ENCODE assay signal across 30 cellular contexts in the genomic region with DNA sequence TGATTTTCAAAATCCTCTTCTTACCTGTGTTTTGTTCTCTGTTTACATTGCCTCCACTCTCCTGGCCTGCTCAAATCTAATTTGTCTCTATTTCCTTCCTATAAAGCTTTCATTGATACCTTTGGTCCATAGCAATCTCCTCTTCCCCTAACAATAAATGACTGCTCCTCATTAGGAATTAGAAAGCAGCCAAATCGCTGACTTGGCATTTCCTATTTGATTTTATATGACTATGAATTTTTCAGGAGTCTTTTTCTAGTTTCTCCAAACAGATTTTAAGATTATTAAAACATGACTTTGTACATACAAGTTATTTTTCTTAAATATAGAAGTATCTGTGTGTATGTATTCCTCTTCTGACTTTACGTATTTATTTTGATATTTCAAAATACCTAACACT.
"Had no signal": no experiment of that assay in that cellular context is flagged by ENCODE, and none has a peak within 500 bp of the region (broad histone marks: within the 10 kb centered on the region; RNA-seq: fewer than 3 reads in every experiment).

No MANE protein-coding gene starts in this region.

- ATAC-seq: activated CD4-positive, alpha-beta T cell treated with anti-CD3 and anti-CD28 coated beads for 36 hours; activated CD8-positive, alpha-beta memory T cell treated with anti-CD3 and anti-CD28 coated beads, Interleukin-2, amount 10 ng/mL, durations not matched to agents 7 days and 5 days; activated CD8-positive, alpha-beta T cell treated with anti-CD3 and anti-CD28 coated beads, Interleukin-2, amount 10 ng/mL, durations not matched to agents 7 days and 5 days; activated naive CD4-positive, alpha-beta T cell treated with anti-CD3 and anti-CD28 coated beads, Interleukin-2, amount 50 U/mL, for 72 hours; esophagus mucosa; foreskin keratinocyte; gastrocnemius medialis had no signal

- H3K4me1 ChIP-seq: ascending aorta, breast epithelium, colonic mucosa, foreskin keratinocyte had no signal

- H3K9me3 Mint-ChIP-seq: activated CD4-positive, alpha-beta T cell treated with anti-CD3 and anti-CD28 coated beads, Interleukin-2, amount 10 ng/mL, durations not matched to agents 24 days and 14 days; activated naive CD8-positive, alpha-beta T cell treated with anti-CD3 and anti-CD28 coated beads, Interleukin-2, amount 10 ng/mL, durations not matched to agents 7 days and 5 days; activated T-helper 1 cell treated with anti-CD3 and anti-CD28 coated beads, Interleukin-12 subunit alpha, Interleukin-12 subunit beta, Interleukin-2, Interleukin-4 antibody, amounts not matched to agents 30 ng/mL and 10 ng/mL and 1 ng/mL, durations not matched to agents 14 hours and 24 hours and 36 hours had no signal

- H3K9me3 ChIP-seq: ascending aorta, breast epithelium, colonic mucosa, gastrocnemius medialis had no signal

- H3K4me3 Mint-ChIP-seq: activated CD4-positive, alpha-beta memory T cell treated with anti-CD3 and anti-CD28 coated beads for 36 hours; activated CD4-positive, alpha-beta T cell treated with anti-CD3 and anti-CD28 coated beads for 36 hours; activated CD4-positive, alpha-beta T cell treated with anti-CD3 and anti-CD28 coated beads, Interleukin-2, amount 10 ng/mL, durations not matched to agents 24 days and 14 days; activated CD8-positive, alpha-beta memory T cell treated with anti-CD3 and anti-CD28 coated beads, Interleukin-2, amount 10 ng/mL, durations not matched to agents 7 days and 5 days; activated CD8-positive, alpha-beta T cell treated with anti-CD3 and anti-CD28 coated beads, Interleukin-2, amount 10 ng/mL, durations not matched to agents 7 days and 5 days; activated naive CD4-positive, alpha-beta T cell treated with anti-CD3 and anti-CD28 coated beads, Interleukin-2, amount 10 ng/mL, durations not matched to agents 7 days and 5 days; activated naive CD8-positive, alpha-beta T cell treated with anti-CD3 and anti-CD28 coated beads, Interleukin-2, amount 10 ng/mL, durations not matched to agents 7 days and 5 days; activated T-helper 1 cell treated with anti-CD3 and anti-CD28 coated beads, Interleukin-12 subunit alpha, Interleukin-12 subunit beta, Interleukin-2, Interleukin-4 antibody, amounts not matched to agents 30 ng/mL and 10 ng/mL and 1 ng/mL, durations not matched to agents 14 hours and 24 hours and 36 hours; brain had no signal

- H3K36me3 Mint-ChIP-seq: activated CD4-positive, alpha-beta memory T cell treated with anti-CD3 and anti-CD28 coated beads for 36 hours; activated CD8-positive, alpha-beta memory T cell treated with anti-CD3 and anti-CD28 coated beads, Interleukin-2, amount 10 ng/mL, durations not matched to agents 7 days and 5 days; activated naive CD4-positive, alpha-beta T cell treated with anti-CD3 and anti-CD28 coated beads, Interleukin-2, amount 10 ng/mL, durations not matched to agents 7 days and 5 days; activated naive CD4-positive, alpha-beta T cell treated with anti-CD3 and anti-CD28 coated beads, Interleukin-2, amount 50 U/mL, for 72 hours; activated naive CD8-positive, alpha-beta T cell treated with anti-CD3 and anti-CD28 coated beads, Interleukin-2, amount 10 ng/mL, durations not matched to agents 7 days and 5 days had no signal

- DNase-seq: activated CD4-positive, alpha-beta memory T cell treated with anti-CD3 and anti-CD28 coated beads for 36 hours; activated CD4-positive, alpha-beta T cell treated with anti-CD3 and anti-CD28 coated beads for 36 hours; activated CD4-positive, alpha-beta T cell treated with anti-CD3 and anti-CD28 coated beads, Interleukin-2, amount 10 ng/mL, durations not matched to agents 24 days and 14 days; activated CD4-positive, CD25-positive, alpha-beta regulatory T cell; activated CD4-positive, CD25-positive, alpha-beta regulatory T cell treated with anti-CD3 and anti-CD28 coated beads, Interleukin-2, amount 50 U/mL, for 72 hours; activated CD8-positive, alpha-beta memory T cell treated with anti-CD3 and anti-CD28 coated beads, Interleukin-2, amount 10 ng/mL, durations not matched to agents 7 days and 5 days; activated CD8-positive, alpha-beta memory T cell treated with anti-CD3 and anti-CD28 coated beads, Interleukin-2, amount 50 U/mL, for 4 hours; activated CD8-positive, alpha-beta T cell treated with anti-CD3 and anti-CD28 coated beads, Interleukin-2, amount 10 ng/mL, durations not matched to agents 7 days and 5 days; activated gamma-delta T cell; activated naive CD4-positive, alpha-beta T cell; activated naive CD4-positive, alpha-beta T cell treated with anti-CD3 and anti-CD28 coated beads, Interleukin-2, amount 10 ng/mL, durations not matched to agents 7 days and 5 days; activated naive CD8-positive, alpha-beta T cell treated with anti-CD3 and anti-CD28 coated beads, Interleukin-2, amount 10 ng/mL, durations not matched to agents 7 days and 5 days; activated T-cell treated with anti-CD3 and anti-CD28 coated beads, Interleukin-2, amount 50 U/mL, for 1 hour; activated T-cell treated with anti-CD3 and anti-CD28 coated beads, Interleukin-2, amount 50 U/mL, for 48 hours; central memory CD4-positive, alpha-beta T cell; cerebellar nuclear complex; colonic mucosa; effector CD8-positive, alpha-beta T cell; foreskin keratinocyte; gastrocnemius medialis; glutamatergic neuron; T-helper 2 cell had no signal

- H3K27ac ChIP-seq: ascending aorta, breast epithelium, cardiac muscle cell, colonic mucosa, foreskin keratinocyte, gastrocnemius medialis had no signal

- H3K4me1 Mint-ChIP-seq: activated CD4-positive, alpha-beta T cell treated with anti-CD3 and anti-CD28 coated beads for 36 hours; activated CD4-positive, alpha-beta T cell treated with anti-CD3 and anti-CD28 coated beads, Interleukin-2, amount 10 ng/mL, durations not matched to agents 24 days and 14 days; activated CD8-positive, alpha-beta memory T cell treated with anti-CD3 and anti-CD28 coated beads, Interleukin-2, amount 10 ng/mL, durations not matched to agents 7 days and 5 days; activated naive CD4-positive, alpha-beta T cell treated with anti-CD3 and anti-CD28 coated beads, Interleukin-2, amount 10 ng/mL, durations not matched to agents 7 days and 5 days; activated naive CD8-positive, alpha-beta T cell treated with anti-CD3 and anti-CD28 coated beads, Interleukin-2, amount 10 ng/mL, durations not matched to agents 7 days and 5 days had no signal

- H3K27me3 ChIP-seq: ascending aorta, breast epithelium, colonic mucosa, foreskin keratinocyte, gastrocnemius medialis had no signal

- H3K27ac Mint-ChIP-seq: activated CD4-positive, alpha-beta memory T cell treated with anti-CD3 and anti-CD28 coated beads for 36 hours; activated CD4-positive, alpha-beta T cell treated with anti-CD3 and anti-CD28 coated beads for 36 hours; activated CD4-positive, alpha-beta T cell treated with anti-CD3 and anti-CD28 coated beads, Interleukin-2, amount 10 ng/mL, durations not matched to agents 24 days and 14 days; activated CD8-positive, alpha-beta memory T cell treated with anti-CD3 and anti-CD28 coated beads, Interleukin-2, amount 10 ng/mL, durations not matched to agents 7 days and 5 days; activated CD8-positive, alpha-beta T cell treated with anti-CD3 and anti-CD28 coated beads, Interleukin-2, amount 10 ng/mL, durations not matched to agents 7 days and 5 days; activated naive CD4-positive, alpha-beta T cell treated with anti-CD3 and anti-CD28 coated beads, Interleukin-2, amount 10 ng/mL, durations not matched to agents 7 days and 5 days; activated naive CD4-positive, alpha-beta T cell treated with anti-CD3 and anti-CD28 coated beads, Interleukin-2, amount 50 U/mL, for 72 hours; activated naive CD8-positive, alpha-beta T cell treated with anti-CD3 and anti-CD28 coated beads, Interleukin-2, amount 10 ng/mL, durations not matched to agents 7 days and 5 days; activated T-helper 1 cell treated with anti-CD3 and anti-CD28 coated beads, Interleukin-12 subunit alpha, Interleukin-12 subunit beta, Interleukin-2, Interleukin-4 antibody, amounts not matched to agents 30 ng/mL and 10 ng/mL and 1 ng/mL, durations not matched to agents 14 hours and 24 hours and 36 hours; activated T-helper 2 cell treated with anti-CD3 and anti-CD28 coated beads, Interferon-gamma antibody, Interleukin-2, Interleukin-4, amounts not matched to agents 10 μg/mL and 5 μg/mL and 100 μg/mL, durations not matched to agents 14 hours and 24 hours and 36 hours had no signal

- H3K36me3 ChIP-seq: ascending aorta, breast epithelium, cardiac muscle cell, colonic mucosa, gastrocnemius medialis had no signal

- H3K4me3 ChIP-seq: ascending aorta, breast epithelium, cardiac muscle cell, colonic mucosa, gastrocnemius medialis had no signal

- H3K27me3 Mint-ChIP-seq: activated CD4-positive, alpha-beta memory T cell treated with anti-CD3 and anti-CD28 coated beads for 36 hours; activated CD4-positive, alpha-beta T cell treated with anti-CD3 and anti-CD28 coated beads for 36 hours; activated CD4-positive, alpha-beta T cell treated with anti-CD3 and anti-CD28 coated beads, Interleukin-2, amount 10 ng/mL, durations not matched to agents 24 days and 14 days; activated CD8-positive, alpha-beta memory T cell treated with anti-CD3 and anti-CD28 coated beads, Interleukin-2, amount 10 ng/mL, durations not matched to agents 7 days and 5 days; activated naive CD4-positive, alpha-beta T cell treated with anti-CD3 and anti-CD28 coated beads, Interleukin-2, amount 10 ng/mL, durations not matched to agents 7 days and 5 days; activated naive CD8-positive, alpha-beta T cell treated with anti-CD3 and anti-CD28 coated beads, Interleukin-2, amount 10 ng/mL, durations not matched to agents 7 days and 5 days; brain had no signal
